In the genomic region with DNA sequence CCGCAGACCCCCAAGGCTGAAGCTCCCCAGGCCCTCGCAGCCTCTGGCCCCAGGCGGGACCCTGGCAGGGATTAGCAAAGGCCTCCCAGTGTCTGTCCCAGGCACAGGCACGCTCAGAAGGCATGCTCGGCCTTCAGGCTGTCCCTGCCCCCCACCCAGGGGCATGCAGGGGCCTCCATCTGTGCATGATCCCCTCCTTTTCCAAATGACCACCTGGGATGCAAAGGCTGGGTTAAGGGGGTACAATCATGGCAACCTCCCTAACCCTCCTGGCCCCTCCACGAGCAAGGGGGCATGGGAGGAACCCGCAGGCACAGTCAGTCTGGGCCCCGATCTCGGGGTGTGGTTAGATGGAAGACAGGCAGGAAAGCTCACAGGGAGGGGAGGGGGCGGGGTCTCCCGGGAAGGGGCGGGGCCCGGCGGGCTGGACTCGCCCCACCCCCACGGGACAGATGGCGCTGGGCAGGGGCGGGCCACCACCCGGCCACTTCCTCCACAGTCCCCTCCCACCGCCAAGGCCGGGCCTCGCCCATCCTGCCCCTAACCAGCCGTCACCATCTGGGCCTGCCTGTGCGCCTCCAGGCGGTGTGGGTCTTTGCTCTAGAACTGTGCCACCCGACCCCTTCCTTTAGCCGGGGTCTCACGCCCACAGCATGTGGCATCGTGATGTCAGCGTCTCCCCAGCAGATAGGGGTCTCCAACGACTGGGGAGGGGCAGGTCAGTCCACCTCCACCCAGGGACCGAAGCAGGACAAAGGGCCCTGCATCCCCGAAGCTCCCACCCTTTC, we compare ENCODE assay signal across 1 cellular context.
TF ChIP-seq lines count a peak whose summit lies in the region.

No MANE protein-coding gene starts in this region.

TF ChIP-seq in HEK293, 187 proteins besides CTCF, POLR2A, EP300 and RAD21 (continued from another document and continues in another):
- no peak for TF ChIP-seq ZNF48 (tag by site-specific recombination; IDR thresholded peaks at IDR 0.05)
- no peak for TF ChIP-seq ZNF266 (tag by site-specific recombination; IDR thresholded peaks at IDR 0.05; ENCODE audit: low read depth)
- TF ChIP-seq, protein P1, sequence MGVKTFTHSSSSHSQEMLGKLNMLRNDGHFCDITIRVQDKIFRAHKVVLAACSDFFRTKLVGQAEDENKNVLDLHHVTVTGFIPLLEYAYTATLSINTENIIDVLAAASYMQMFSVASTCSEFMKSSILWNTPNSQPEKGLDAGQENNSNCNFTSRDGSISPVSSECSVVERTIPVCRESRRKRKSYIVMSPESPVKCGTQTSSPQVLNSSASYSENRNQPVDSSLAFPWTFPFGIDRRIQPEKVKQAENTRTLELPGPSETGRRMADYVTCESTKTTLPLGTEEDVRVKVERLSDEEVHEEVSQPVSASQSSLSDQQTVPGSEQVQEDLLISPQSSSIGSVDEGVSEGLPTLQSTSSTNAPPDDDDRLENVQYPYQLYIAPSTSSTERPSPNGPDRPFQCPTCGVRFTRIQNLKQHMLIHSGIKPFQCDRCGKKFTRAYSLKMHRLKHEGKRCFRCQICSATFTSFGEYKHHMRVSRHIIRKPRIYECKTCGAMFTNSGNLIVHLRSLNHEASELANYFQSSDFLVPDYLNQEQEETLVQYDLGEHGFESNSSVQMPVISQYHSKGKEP (tag by site-specific recombination; IDR thresholded peaks at IDR 0.05): no peak
- no peak for TF ChIP-seq ZNF521 (tag by site-specific recombination; IDR thresholded peaks at IDR 0.05)
- TF ChIP-seq HOXD13 (CRISPR knock-in tag; IDR thresholded peaks at IDR 0.05; ENCODE audit: borderline replicate concordance): no peak
- no peak for TF ChIP-seq FEZF1 (tag by site-specific recombination; IDR thresholded peaks at IDR 0.05)
- no peak for TF ChIP-seq ZNF174 (tag by site-specific recombination; IDR thresholded peaks at IDR 0.05)
- no peak for TF ChIP-seq ZNF701 (tag by site-specific recombination; IDR thresholded peaks at IDR 0.05)
- TF ChIP-seq ZNF560 (tag by site-specific recombination; IDR thresholded peaks at IDR 0.05; ENCODE audit: borderline replicate concordance): no peak
- no peak for TF ChIP-seq ZFP41 (tag by site-specific recombination; IDR thresholded peaks at IDR 0.05; ENCODE audit: borderline replicate concordance)
- TF ChIP-seq ZNF114 (tag by site-specific recombination; IDR thresholded peaks at IDR 0.05): no peak
- TF ChIP-seq ZNF843 (tag by site-specific recombination; IDR thresholded peaks at IDR 0.05): no peak
- TF ChIP-seq, protein P2, sequence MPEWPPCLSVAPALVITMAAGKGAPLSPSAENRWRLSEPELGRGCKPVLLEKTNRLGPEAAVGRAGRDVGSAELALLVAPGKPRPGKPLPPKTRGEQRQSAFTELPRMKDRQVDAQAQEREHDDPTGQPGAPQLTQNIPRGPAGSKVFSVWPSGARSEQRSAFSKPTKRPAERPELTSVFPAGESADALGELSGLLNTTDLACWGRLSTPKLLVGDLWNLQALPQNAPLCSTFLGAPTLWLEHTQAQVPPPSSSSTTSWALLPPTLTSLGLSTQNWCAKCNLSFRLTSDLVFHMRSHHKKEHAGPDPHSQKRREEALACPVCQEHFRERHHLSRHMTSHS (tag by site-specific recombination; IDR thresholded peaks at IDR 0.05): no peak
- TF ChIP-seq ZNF629 (tag by site-specific recombination; IDR thresholded peaks at IDR 0.05): no peak
- TF ChIP-seq, protein P3, sequence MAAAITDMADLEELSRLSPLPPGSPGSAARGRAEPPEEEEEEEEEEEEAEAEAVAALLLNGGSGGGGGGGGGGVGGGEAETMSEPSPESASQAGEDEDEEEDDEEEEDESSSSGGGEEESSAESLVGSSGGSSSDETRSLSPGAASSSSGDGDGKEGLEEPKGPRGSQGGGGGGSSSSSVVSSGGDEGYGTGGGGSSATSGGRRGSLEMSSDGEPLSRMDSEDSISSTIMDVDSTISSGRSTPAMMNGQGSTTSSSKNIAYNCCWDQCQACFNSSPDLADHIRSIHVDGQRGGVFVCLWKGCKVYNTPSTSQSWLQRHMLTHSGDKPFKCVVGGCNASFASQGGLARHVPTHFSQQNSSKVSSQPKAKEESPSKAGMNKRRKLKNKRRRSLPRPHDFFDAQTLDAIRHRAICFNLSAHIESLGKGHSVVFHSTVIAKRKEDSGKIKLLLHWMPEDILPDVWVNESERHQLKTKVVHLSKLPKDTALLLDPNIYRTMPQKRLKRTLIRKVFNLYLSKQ (tag by site-specific recombination; IDR thresholded peaks at IDR 0.05; ENCODE audit: borderline replicate concordance): no peak
- no peak for TF ChIP-seq ZNF501 (tag by site-specific recombination; IDR thresholded peaks at IDR 0.05)
- TF ChIP-seq ZNF555 (tag by site-specific recombination; conservative IDR thresholded peaks at IDR 0.05): no peak
- TF ChIP-seq ZNF473 (tag by site-specific recombination; IDR thresholded peaks at IDR 0.05): no peak
- no peak for TF ChIP-seq ZNF621 (tag by site-specific recombination; IDR thresholded peaks at IDR 0.05)
- no peak for TF ChIP-seq ZNF221 (tag by site-specific recombination; IDR thresholded peaks at IDR 0.05; ENCODE audit: borderline replicate concordance)
- peak; percentile 21 for TF ChIP-seq ZBTB26 (tag by site-specific recombination; optimal IDR thresholded peaks at IDR 0.05)
- TF ChIP-seq ZEB2 (tag by site-specific recombination; IDR thresholded peaks at IDR 0.05): no peak
- TF ChIP-seq ZNF777 (tag by site-specific recombination; IDR thresholded peaks at IDR 0.05; ENCODE audit: borderline replicate concordance): no peak
- no peak for TF ChIP-seq HOXC10 (CRISPR knock-in tag; IDR thresholded peaks at IDR 0.05)
- peak; percentile 37 for TF ChIP-seq ZIC2 (tag by site-specific recombination; IDR thresholded peaks at IDR 0.05)
- TF ChIP-seq SP7 (tag by site-specific recombination; IDR thresholded peaks at IDR 0.05): no peak
- TF ChIP-seq KLF7 (tag by site-specific recombination; IDR thresholded peaks at IDR 0.05; ENCODE audit: borderline replicate concordance): no peak
- TF ChIP-seq, protein P4, sequence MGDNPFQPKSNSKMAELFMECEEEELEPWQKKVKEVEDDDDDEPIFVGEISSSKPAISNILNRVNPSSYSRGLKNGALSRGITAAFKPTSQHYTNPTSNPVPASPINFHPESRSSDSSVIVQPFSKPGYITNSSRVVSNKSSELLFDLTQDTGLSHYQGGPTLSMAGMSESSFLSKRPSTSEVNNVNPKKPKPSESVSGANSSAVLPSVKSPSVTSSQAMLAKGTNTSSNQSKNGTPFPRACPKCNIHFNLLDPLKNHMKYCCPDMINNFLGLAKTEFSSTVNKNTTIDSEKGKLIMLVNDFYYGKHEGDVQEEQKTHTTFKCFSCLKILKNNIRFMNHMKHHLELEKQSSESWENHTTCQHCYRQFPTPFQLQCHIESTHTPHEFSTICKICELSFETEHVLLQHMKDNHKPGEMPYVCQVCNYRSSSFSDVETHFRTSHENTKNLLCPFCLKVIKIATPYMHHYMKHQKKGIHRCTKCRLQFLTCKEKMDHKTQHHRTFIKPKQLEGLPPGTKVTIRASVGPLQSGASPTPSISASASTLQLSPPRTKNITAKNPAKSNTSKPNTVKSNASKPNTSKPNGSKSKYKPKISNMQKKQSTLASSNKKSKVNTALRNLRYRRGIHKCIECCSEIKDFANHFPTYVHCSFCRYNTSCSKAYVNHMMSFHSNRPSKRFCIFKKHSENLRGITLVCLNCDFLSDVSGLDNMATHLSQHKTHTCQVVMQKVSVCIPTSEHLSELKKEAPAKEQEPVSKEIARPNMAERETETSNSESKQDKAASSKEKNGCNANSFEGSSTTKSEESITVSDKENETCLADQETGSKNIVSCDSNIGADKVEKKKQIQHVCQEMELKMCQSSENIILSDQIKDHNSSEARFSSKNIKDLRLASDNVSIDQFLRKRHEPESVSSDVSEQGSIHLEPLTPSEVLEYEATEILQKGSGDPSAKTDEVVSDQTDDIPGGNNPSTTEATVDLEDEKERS (tag by site-specific recombination; IDR thresholded peaks at IDR 0.05): no peak
- TF ChIP-seq EGR2 (tag by site-specific recombination; IDR thresholded peaks at IDR 0.05; ENCODE audit: low read depth): no peak; the same call in none of the 2 replicates
- TF ChIP-seq ZNF311 (tag by site-specific recombination; IDR thresholded peaks at IDR 0.05; ENCODE audit: borderline replicate concordance): no peak
- TF ChIP-seq ZNF223 (tag by site-specific recombination; IDR thresholded peaks at IDR 0.05): no peak; the same call in 1 of the 2 replicates
- no peak for TF ChIP-seq ZNF76 (tag by site-specific recombination; IDR thresholded peaks at IDR 0.05; ENCODE audit: borderline replicate concordance, low read depth)
- TF ChIP-seq ZNF133 (tag by site-specific recombination; IDR thresholded peaks at IDR 0.05): no peak
- TF ChIP-seq ZSCAN30 (tag by site-specific recombination; IDR thresholded peaks at IDR 0.05): no peak; the same call in 1 of the 2 replicates
- no peak for TF ChIP-seq ZNF121 (tag by site-specific recombination; IDR thresholded peaks at IDR 0.05)
- TF ChIP-seq ZNF248 (tag by site-specific recombination; IDR thresholded peaks at IDR 0.05): no peak
- TF ChIP-seq SETDB1 (IDR thresholded peaks at IDR 0.05; ENCODE audit: insufficient read length, low read length): no peak
- TF ChIP-seq WT1 (tag by site-specific recombination; IDR thresholded peaks at IDR 0.05): 0 out of 2 replicates have a peak, but pooled peaks have one; percentile 17
- TF ChIP-seq ZNF132 (tag by site-specific recombination; IDR thresholded peaks at IDR 0.05; ENCODE audit: borderline replicate concordance): no peak
- no peak for TF ChIP-seq ZNF660 (tag by site-specific recombination; IDR thresholded peaks at IDR 0.05)
- no peak for TF ChIP-seq ZNF2 (tag by site-specific recombination; IDR thresholded peaks at IDR 0.05)
- TF ChIP-seq ZBTB21 (tag by site-specific recombination; IDR thresholded peaks at IDR 0.05): no peak
- no peak for TF ChIP-seq GLI2 (tag by site-specific recombination; IDR thresholded peaks at IDR 0.05; ENCODE audit: borderline replicate concordance, low read depth)
- TF ChIP-seq ZNF24 (tag by site-specific recombination; IDR thresholded peaks at IDR 0.05): no peak
- no peak for TF ChIP-seq ZNF768 (tag by site-specific recombination; IDR thresholded peaks at IDR 0.05)
- TF ChIP-seq ZNF530 (tag by site-specific recombination; IDR thresholded peaks at IDR 0.05; ENCODE audit: low read depth): no peak
- TF ChIP-seq YY2 (tag by site-specific recombination; IDR thresholded peaks at IDR 0.05): no peak
- TF ChIP-seq ZNF707 (tag by site-specific recombination; IDR thresholded peaks at IDR 0.05): no peak
- TF ChIP-seq ZNF704 (tag by site-specific recombination; IDR thresholded peaks at IDR 0.05): no peak
- TF ChIP-seq ZNF302 (tag by site-specific recombination; IDR thresholded peaks at IDR 0.05; ENCODE audit: low read depth): no peak
- TF ChIP-seq ZNF354C (tag by site-specific recombination; IDR thresholded peaks at IDR 0.05; ENCODE audit: borderline replicate concordance, low read depth): no peak
- TF ChIP-seq, protein P5, sequence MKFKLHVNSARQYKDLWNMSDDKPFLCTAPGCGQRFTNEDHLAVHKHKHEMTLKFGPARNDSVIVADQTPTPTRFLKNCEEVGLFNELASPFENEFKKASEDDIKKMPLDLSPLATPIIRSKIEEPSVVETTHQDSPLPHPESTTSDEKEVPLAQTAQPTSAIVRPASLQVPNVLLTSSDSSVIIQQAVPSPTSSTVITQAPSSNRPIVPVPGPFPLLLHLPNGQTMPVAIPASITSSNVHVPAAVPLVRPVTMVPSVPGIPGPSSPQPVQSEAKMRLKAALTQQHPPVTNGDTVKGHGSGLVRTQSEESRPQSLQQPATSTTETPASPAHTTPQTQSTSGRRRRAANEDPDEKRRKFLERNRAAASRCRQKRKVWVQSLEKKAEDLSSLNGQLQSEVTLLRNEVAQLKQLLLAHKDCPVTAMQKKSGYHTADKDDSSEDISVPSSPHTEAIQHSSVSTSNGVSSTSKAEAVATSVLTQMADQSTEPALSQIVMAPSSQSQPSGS (tag by site-specific recombination; IDR thresholded peaks at IDR 0.05; ENCODE audit: low read depth): no peak
- no peak for TF ChIP-seq ZNF785 (tag by site-specific recombination; IDR thresholded peaks at IDR 0.05)
